Comparison of ENCODE assay signal across 8 cellular contexts in genomic region chrX:72181178-72182125, GRCh38. TPM values are rescaled to one million over a fixed set of nuclear protein-coding genes. Genes with fewer than 3 reads are reported as not detected.
DNase-seq lines count a peak whose midpoint lies in the region; ATAC-seq and TF ChIP-seq lines count a peak whose summit lies in the region.

Gene PIN4 (plus strand): TSS chrX:72181757. CDS start chrX:72181786, 29 bp downstream.

- no peaks in the 10 kb centered on the region for H3K27me3 ChIP-seq in upper lobe of left lung

- H3K9me3 ChIP-seq in upper lobe of left lung, result no peaks in the 10 kb centered on the region

- H3K4me1 ChIP-seq in upper lobe of left lung, result peaks cover 5 to 14% (median 6%) of the 10 kb centered on the region in 4 donors

- peak in 1 of 4 donors; percentile 65 for TF ChIP-seq POLR2A in upper lobe of left lung (IDR thresholded peaks at IDR 0.05)

- peak; percentile 98 for ATAC-seq in HG02798 (IDR thresholded peaks at IDR 0.05; ENCODE audit: poor library complexity, unreplicated experiment)
- peak; percentile 98 to 100 for ATAC-seq in upper lobe of left lung (ENCODE audit: low FRiP score in 2 of 2)

- H3K27ac ChIP-seq in adipose tissue (ENCODE audit: low read depth, low read length), result no peak within 1 kb of the TSS
- peak within 1 kb of the TSS; percentile 63 to 85 (median 76) for H3K27ac ChIP-seq in upper lobe of left lung

- WGBS in adipose tissue, 3 donors, result 0 to 20% (median 0%) methylated on average over 44 to 46 of the region's 46 CpGs
- 0 to 25% methylated on average over 9 to 46 of the region's 46 CpGs for WGBS in upper lobe of left lung, 2 donors

- intact Hi-C loops in cardiac septum (cut with DNase I), result loop anchor here (5.0 kb wide), 1 partner anchor 49 kb away; the partner anchor contains the start of gene RTL5

- TF ChIP-seq CTCF in GM12865 (IDR thresholded peaks at IDR 0.05; ENCODE audit: insufficient read depth, low read depth, low read length, missing control alignments), result no peak
- TF ChIP-seq CTCF in upper lobe of left lung (IDR thresholded peaks at IDR 0.05), result no peak

- DNase-seq in GM12865 (ENCODE audit: low read depth) (peak; percentile 96), NCI-H1417 treated with DMSO at 0.1 percent for 48 hours (lab: John Stamatoyannopoulos, UW) (peak; percentile 86), SW 1271 (lab: John Stamatoyannopoulos, UW) (peak; percentile 52 to 88), cardiac septum (ENCODE audit: low spot score) (peak; percentile 94), pons (ENCODE audit: low spot score) (peak; percentile 95), upper lobe of left lung (peak; percentile 88 to 92)

- no peak for TF ChIP-seq EP300 in upper lobe of left lung (IDR thresholded peaks at IDR 0.05)

- H3K4me3 ChIP-seq in GM12865 (ENCODE audit: low read depth, low read length) (peak within 1 kb of the TSS; percentile 89), upper lobe of left lung (peak within 1 kb of the TSS; percentile 32 to 76 (median 60))

- no peaks in the 10 kb centered on the region for H3K36me3 ChIP-seq in upper lobe of left lung

RNA-seq across cellular contexts. Expression of gene PIN4, which starts in this region (rescaled TPM):
- 10 to 100 TPM in 2 of 3 donors, 1 to 10 TPM in 1; 9.2 to 29.2 (median 10.6) TPM for polyA plus RNA-seq in adipose tissue
- total RNA-seq in cardiac septum (8.5 TPM), upper lobe of left lung (10 to 100 TPM in 1 of 6 donors, 1 to 10 TPM in 5; 3.1 to 23.2 (median 7.2) TPM)
